Comparison of ENCODE assay signal across 2 cellular contexts in genomic region chr12:126021675-126022074, GRCh38.
TF ChIP-seq lines count a peak whose summit lies in the region.

No MANE protein-coding gene starts in this region.

TF ChIP-seq in GM12878, 131 proteins besides CTCF, POLR2A, EP300 and RAD21:
- TF ChIP-seq CEBPZ (IDR thresholded peaks at IDR 0.05; ENCODE audit: low read depth, low read length) (no peak), TARDBP (IDR thresholded peaks at IDR 0.05; ENCODE audit: borderline replicate concordance) (no peak), MYC (IDR thresholded peaks at IDR 0.05; ENCODE audit: insufficient read depth, insufficient read length, insufficient replicate concordance, low read length, severe bottlenecking) (no peak), ZNF384 (IDR thresholded peaks at IDR 0.05; ENCODE audit: borderline replicate concordance, low read depth, low read length) (no peak), GATAD2B (conservative IDR thresholded peaks at IDR 0.05; ENCODE audit: low read depth) (no peak), PAX5 (IDR thresholded peaks at IDR 0.05; ENCODE audit: borderline replicate concordance, low read depth, low read length) (no peak), TCF12 (IDR thresholded peaks at IDR 0.05; ENCODE audit: low read depth, low read length) (no peak), ZBTB40 (IDR thresholded peaks at IDR 0.05; ENCODE audit: borderline replicate concordance) (peak; percentile 74)

TF ChIP-seq in K562, 482 proteins besides CTCF, POLR2A, EP300 and RAD21:
- TF ChIP-seq ZBTB40 (IDR thresholded peaks at IDR 0.05) (peak; percentile 67), ZBTB40 (CRISPR knock-in tag; IDR thresholded peaks at IDR 0.05) (peak; percentile 55; the same call in 1 of the 2 replicates), DMBX1 (CRISPR knock-in tag; IDR thresholded peaks at IDR 0.05; ENCODE audit: borderline replicate concordance) (no peak)
TF ChIP-seq in K562: peak in this region for 1.
